In genomic region chr3:32106929-32107362, GRCh38 we compare ENCODE assay signal across 8 cellular contexts. TPM values are rescaled to one million over a fixed set of nuclear protein-coding genes. Genes with fewer than 3 reads are reported as not detected.
DNase-seq lines count a peak whose midpoint lies in the region; ATAC-seq and TF ChIP-seq lines count a peak whose summit lies in the region.

No MANE protein-coding gene starts in this region.

- H3K36me3 ChIP-seq in GM06990 (ENCODE audit: control insufficient read depth, insufficient read depth, low read length) (no peaks in the 10 kb centered on the region), ovary (no peaks in the 10 kb centered on the region)

- TF ChIP-seq CTCF in GM06990 (IDR thresholded peaks at IDR 0.05; ENCODE audit: insufficient read depth, low read length, poor library complexity, severe bottlenecking) (no peak), WI38 (IDR thresholded peaks at IDR 0.05; ENCODE audit: low read depth, low read length) (no peak), ovary (IDR thresholded peaks at IDR 0.05) (no peak)

- peak overlapping the region; percentile 40 to 61 for H3K27ac ChIP-seq in ovary

- H3K4me3 ChIP-seq in GM06990 (replicated peaks; ENCODE audit: low read depth, low read length) (peak overlapping the region; percentile 62), WI38 (ENCODE audit: low read depth, low read length) (peak overlapping the region; percentile 65), ovary (peak overlapping the region; percentile 91)

- WGBS in ovary, 3 donors = 1 to 3% (median 2%) methylated on average over 21 to 36 of the region's 36 CpGs

- no peaks in the 10 kb centered on the region for H3K9me3 ChIP-seq in ovary

- TF ChIP-seq POLR2A in ovary (IDR thresholded peaks at IDR 0.05) = no peak

- peak; percentile 18 for ATAC-seq in HG03095 (IDR thresholded peaks at IDR 0.05; ENCODE audit: unreplicated experiment)
- ATAC-seq in GM21390 (IDR thresholded peaks at IDR 0.05; ENCODE audit: unreplicated experiment) = no peak
- no peak for ATAC-seq in GM21360 (IDR thresholded peaks at IDR 0.05; ENCODE audit: unreplicated experiment)

- no peak for TF ChIP-seq EP300 in ovary (IDR thresholded peaks at IDR 0.05)

- H3K4me1 ChIP-seq in ovary (ENCODE audit: insufficient read depth) = peaks cover 8% of the 10 kb centered on the region

- no peak for DNase-seq in GM06990 (ENCODE audit: extremely low read depth, insufficient read length)
- peak; percentile 14 for DNase-seq in foreskin melanocyte
- peak in 2 of 5 donors; percentile 38 to 52 for DNase-seq in ovary
- no peak for DNase-seq in kidney glomerular epithelial cell (lab: John Stamatoyannopoulos, UW)

- H3K27me3 ChIP-seq in GM06990 (replicated peaks; ENCODE audit: control insufficient read depth, insufficient read depth, low read length) (no peaks in the 10 kb centered on the region), ovary (no peaks in the 10 kb centered on the region)

- intact Hi-C loops in ovary (cut with DNase I) = no loop called here

RNA-seq across cellular contexts. Expression of gene GPD1L, which starts 0.5 kb away (rescaled TPM):
- total RNA-seq in ovary = 10 to 100 TPM; 22.6 to 37.4 (median 29.4) TPM
- polyA plus RNA-seq in ovary = 10 to 100 TPM; 14.4 to 38.4 TPM
